Comparison of ENCODE assay signal across 34 cellular contexts in the genomic region with DNA sequence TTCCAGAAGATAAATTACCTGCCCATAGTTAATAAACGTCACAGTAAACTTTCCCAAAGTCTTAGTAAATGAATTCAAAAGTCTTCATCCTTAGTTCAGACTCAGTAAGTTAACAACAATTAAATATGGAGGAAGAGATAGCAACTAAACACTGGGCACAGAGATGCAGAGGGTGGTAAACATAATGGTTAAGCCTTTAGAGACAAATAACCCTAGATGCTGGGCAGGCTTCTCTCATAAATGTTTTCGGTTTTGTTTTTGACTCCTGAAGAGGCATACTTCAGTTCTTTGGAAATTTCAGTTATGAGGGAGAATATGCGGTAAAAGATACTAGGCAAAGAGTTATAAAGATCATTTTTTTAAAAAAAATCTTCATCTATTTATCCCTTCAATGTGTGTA.
"Had no signal": no experiment of that assay in that cellular context is flagged by ENCODE, and none has a peak within 500 bp of the region (broad histone marks: within the 10 kb centered on the region; RNA-seq: fewer than 3 reads in every experiment).

No MANE protein-coding gene starts in this region.

- H3K36me3 ChIP-seq: MG63 had no signal

- H3K27me3 ChIP-seq: MG63 had no signal

- H3K4me3 ChIP-seq: MG63 had no signal

- H3K27ac ChIP-seq: KMS-11 had no signal

- H3K9me3 ChIP-seq: MG63 had no signal

- H3K9ac ChIP-seq: KMS-11 had no signal

- H3K4me2 ChIP-seq: KMS-11 had no signal

- DNase-seq: Karpas-422, Kasumi-1, MG63, MM.1S, MV-4-11, NCI-H1048, NCI-H1092, NCI-H1092 treated with DMSO at 0.1 percent for 48 hours, NCI-H1105, NCI-H1105 treated with DMSO at 0.1 percent for 48 hours, NCI-H1417, NCI-H1417 treated with DMSO at 0.1 percent for 48 hours, NCI-H1436, NCI-H1436 treated with DMSO at 0.1 percent for 48 hours, NCI-H146, NCI-H1694, NCI-H1694 treated with DMSO at 0.1 percent for 48 hours, NCI-H187, NCI-H187 treated with DMSO at 0.1 percent for 48 hours, NCI-H1930, NCI-H2029, NCI-H2029 treated with DMSO at 0.1 percent for 48 hours, NCI-H2081, NCI-H2081 treated with DMSO at 0.1 percent for 48 hours, NCI-H2107, NCI-H2171, NCI-H2171 treated with DMSO at 0.1 percent for 48 hours, NCI-H2227 treated with DMSO at 0.1 percent for 48 hours, NCI-H226, NCI-H345, NCI-H446, NCI-H446 treated with DMSO at 0.1 percent for 48 hours, NCI-H510A had no signal
